16 cellular contexts compared by ENCODE assay signal in genomic region chr7:2440608-2441245, GRCh38. TPM values are rescaled to one million over a fixed set of nuclear protein-coding genes. Genes with fewer than 3 reads are reported as not detected.
DNase-seq lines count a peak whose midpoint lies in the region; ATAC-seq and TF ChIP-seq lines count a peak whose summit lies in the region.
"Had no signal": no experiment of that assay in that cellular context is flagged by ENCODE, and none has a peak within 500 bp of the region (broad histone marks: within the 10 kb centered on the region; RNA-seq: fewer than 3 reads in every experiment).

No MANE protein-coding gene starts in this region.

- H3K27me3 ChIP-seq in GM23338 (ENCODE audit: insufficient read depth) (no peaks in the 10 kb centered on the region), Panc1 (ENCODE audit: control insufficient read depth, insufficient read depth, low read length) (no peaks in the 10 kb centered on the region), foreskin keratinocyte (peaks cover 12% of the 10 kb centered on the region), osteoblast (ENCODE audit: insufficient read depth, low read length) (no peaks in the 10 kb centered on the region)

- in situ Hi-C loops in Panc1 (cut with HindIII; ENCODE audit: low pct_unique_long_range_greater_than_20kb, low sequenced_read_pairs) = no loop called here

- no peaks in the 10 kb centered on the region for H3K9me3 Mint-ChIP-seq in GM23338
- H3K9me3 Mint-ChIP-seq: IgD-negative memory B cell had no signal

- H3K4me1 Mint-ChIP-seq in GM23338 = peaks cover 6% of the 10 kb centered on the region; the same call in 2 of the 3 replicates

- H3K27ac Mint-ChIP-seq in GM23338 = no peak overlapping the region
- H3K27ac Mint-ChIP-seq: IgD-negative memory B cell had no signal

- DNase-seq in GM23338 (ENCODE audit: low spot score) (no peak), Panc1 (ENCODE audit: low read depth, low spot score) (no peak), foreskin keratinocyte (peak; percentile 50 to 68), osteoblast (ENCODE audit: insufficient read length, low spot score, missing footprints) (peak; percentile 57)
- DNase-seq in stimulated activated naive CD4-positive, alpha-beta T cell (lab: John Stamatoyannopoulos, UW) = no peak
- no peak for DNase-seq in stimulated activated CD4-positive, alpha-beta T cell treated with anti-CD3 and anti-CD28 coated beads, Interleukin-2, amount 100 ng/mL, for 48 hours
- DNase-seq: activated naive CD4-positive, alpha-beta T cell; DMS79; NCI-H146; NCI-H524 treated with DMSO at 0.1 percent for 48 hours; stimulated activated CD4-positive, alpha-beta T cell treated with anti-CD3 and anti-CD28 coated beads, Interleukin-2, amount 100 ng/mL, for 24 hours had no signal

- ATAC-seq in GM23338 = no peak
- ATAC-seq in Panc1 = no peak
- ATAC-seq in foreskin keratinocyte = peak; percentile 33
- no peak for ATAC-seq in GM21529 (IDR thresholded peaks at IDR 0.05; ENCODE audit: unreplicated experiment)
- no peak for ATAC-seq in HG03442 (IDR thresholded peaks at IDR 0.05; ENCODE audit: unreplicated experiment)

- H2AFZ ChIP-seq in GM23338 (no peak overlapping the region), osteoblast (ENCODE audit: low read length) (no peak overlapping the region)

- H3K9me3 ChIP-seq in Panc1 (ENCODE audit: control insufficient read depth, insufficient read depth, low read depth, low read length) (no peaks in the 10 kb centered on the region), osteoblast (ENCODE audit: low read depth, low read length) (no peaks in the 10 kb centered on the region)

- H3K27me3 Mint-ChIP-seq in GM23338 (ENCODE audit: insufficient read depth, low read depth, poor library complexity) = peaks cover 3% of the 10 kb centered on the region
- H3K27me3 Mint-ChIP-seq: IgD-negative memory B cell had no signal

- POLR2A ChIA-PET in Panc1 (lab: Charles Lee) = interaction anchor here (0.6 kb wide), 1 partner anchor 103 kb away, joined by 9 read pairs; no protein-coding TSS in a partner anchor

- no peak for TF ChIP-seq CTCF in GM23338 (conservative IDR thresholded peaks at IDR 0.05; ENCODE audit: low read depth in 2 of 2)
- TF ChIP-seq CTCF in Panc1 (IDR thresholded peaks at IDR 0.05) = no peak
- TF ChIP-seq CTCF in foreskin keratinocyte (conservative IDR thresholded peaks at IDR 0.05) = no peak
- TF ChIP-seq CTCF in osteoblast (IDR thresholded peaks at IDR 0.05; ENCODE audit: extremely low read depth, low read depth, low read length) = no peak

- BruUV-seq in Panc1 (replicated peaks; lab: Mats Ljungman, UMichigan) = TSS peak; percentile 37

- H3K4me1 ChIP-seq in GM23338 (ENCODE audit: insufficient read depth) (no peaks in the 10 kb centered on the region), Panc1 (ENCODE audit: control insufficient read depth, insufficient read depth, low read length) (peaks cover 4% of the 10 kb centered on the region; the same call in 1 of the 2 replicates), foreskin keratinocyte (no peaks in the 10 kb centered on the region), osteoblast (ENCODE audit: insufficient read depth, low read length) (peaks cover 12% of the 10 kb centered on the region)

- intact Hi-C loops in Panc1 (cut with micrococcal nuclease; ENCODE audit: unreplicated experiment) = no loop called here

- H3K27ac ChIP-seq in GM23338 (ENCODE audit: low read depth) (0 out of 2 replicates have a peak overlapping the region, but pooled peaks have one; percentile 55), Panc1 (ENCODE audit: low read length) (no peak overlapping the region), foreskin keratinocyte (no peak overlapping the region), osteoblast (ENCODE audit: low read depth, low read length) (no peak overlapping the region)

- no peaks in the 10 kb centered on the region for H3K79me2 ChIP-seq in GM23338 (replicated peaks; ENCODE audit: insufficient read depth)
- no peaks in the 10 kb centered on the region for H3K79me2 ChIP-seq in osteoblast (ENCODE audit: insufficient read depth, low read length)

- H3K36me3 ChIP-seq in GM23338 (ENCODE audit: insufficient read depth) = no peaks in the 10 kb centered on the region
- no peaks in the 10 kb centered on the region for H3K36me3 ChIP-seq in Panc1 (ENCODE audit: control insufficient read depth, insufficient read depth, low read length)
- H3K36me3 ChIP-seq in osteoblast (ENCODE audit: insufficient read depth, low read length) = no peaks in the 10 kb centered on the region

- H4K20me1 ChIP-seq in GM23338 (replicated peaks; ENCODE audit: insufficient read depth) (no peaks in the 10 kb centered on the region; the same call in 1 of the 2 replicates), osteoblast (ENCODE audit: insufficient read depth, low read length) (no peaks in the 10 kb centered on the region)

- no peak overlapping the region for H3K4me3 ChIP-seq in GM23338
- H3K4me3 ChIP-seq in Panc1 (ENCODE audit: low read depth in 2 of 2, low read length in 2 of 2) = no peak overlapping the region
- H3K4me3 ChIP-seq in osteoblast (ENCODE audit: insufficient read depth, low read length) = no peak overlapping the region

- H3K9me2 ChIP-seq in GM23338 (ENCODE audit: insufficient read depth) = no peaks in the 10 kb centered on the region

- CTCF ChIA-PET in Panc1 (lab: Charles Lee) = no interaction called here

- H3F3A ChIP-seq in GM23338 (replicated peaks; ENCODE audit: low read depth) = no peaks in the 10 kb centered on the region

- H3K36me3 Mint-ChIP-seq in GM23338 (ENCODE audit: low read depth) = peaks cover 5% of the 10 kb centered on the region; the same call in 2 of the 3 replicates
- H3K36me3 Mint-ChIP-seq: IgD-negative memory B cell had no signal

- no peak overlapping the region for H3K4me2 ChIP-seq in GM23338
- H3K4me2 ChIP-seq in osteoblast (ENCODE audit: insufficient read depth, low read length) = no peak overlapping the region

- H3K4me3 Mint-ChIP-seq in GM23338 = no peak overlapping the region
- H3K4me3 Mint-ChIP-seq: IgD-negative memory B cell had no signal

RNA-seq across cellular contexts. Expression of gene GRIFIN, which starts 35.5 kb away (rescaled TPM):
- not detected in 2 replicates for total RNA-seq in GM23338 (2014; rRNA removed; shearing (Covaris generic))
- polyA plus RNA-seq in GM23338 (2016; fragmentation: Nextera tagmentation; extraction: Ambion mirVana) (not detected in 2 replicates), foreskin keratinocyte (not detected in 2 replicates)
- total RNA-seq in Panc1 (2021; ENCODE audit: unreplicated experiment) (not detected), foreskin keratinocyte (not detected in 2 replicates), osteoblast (not detected in 2 replicates)
- not detected for polyA plus RNA-seq in Panc1 (2012; ENCODE audit: insufficient read length)
- total RNA-seq: endothelial cell of umbilical vein, RPMI7951 had no signal
- polyA plus RNA-seq: endothelial cell of umbilical vein, IgD-negative memory B cell had no signal

RNA-seq across cellular contexts. Expression of gene CHST12, which starts 37.3 kb away (rescaled TPM):
- 10.1 and 12.0 TPM in 2 replicates for total RNA-seq in GM23338 (2014; rRNA removed; shearing (Covaris generic))
- polyA plus RNA-seq in GM23338 (2016; fragmentation: Nextera tagmentation; extraction: Ambion mirVana) (13.9 and 14.6 TPM in 2 replicates), foreskin keratinocyte (10.2 and 10.7 TPM in 2 replicates)
- total RNA-seq in Panc1 (2021; ENCODE audit: unreplicated experiment) (48.3 TPM), foreskin keratinocyte (6.1 and 7.5 TPM in 2 replicates), osteoblast (3.8 and 4.0 TPM in 2 replicates)
- 62.4 TPM for polyA plus RNA-seq in Panc1 (2012; ENCODE audit: insufficient read length)

Comparison
In these comparisons a context has a peak if more than half of its experiments do, and no peak if none do; other contexts are left out.
1. DNase-seq: peak in foreskin keratinocyte (2 of 2) and osteoblast (single experiment); none in GM23338 (single experiment), Panc1 (single experiment), stimulated activated naive CD4-positive, alpha-beta T cell (0 of 6) and stimulated activated CD4-positive, alpha-beta T cell treated with anti-CD3 and anti-CD28 coated beads, Interleukin-2, amount 100 ng/mL, for 48 hours (0 of 2).